ENCODE assay signal across 8 cellular contexts in genomic region chr10:125362966-125363365, GRCh38.
"Had no signal": no experiment of that assay in that cellular context is flagged by ENCODE, and none has a peak within 500 bp of the region (broad histone marks: within the 10 kb centered on the region; RNA-seq: fewer than 3 reads in every experiment).

No MANE protein-coding gene starts in this region.

- H3K4me3 ChIP-seq: GM12878 had no signal

- ATAC-seq: GM12878 had no signal

- FAIRE-seq: G401.6, GM12878, GM12891, GM12892, GM18507, GM19239 had no signal

- DNase-seq: GDM1, GF-D8 had no signal
